ENCODE assay signal across 1 cellular context in genomic region chr9:130366888-130367550, GRCh38.
TF ChIP-seq lines count a peak whose summit lies in the region.

No MANE protein-coding gene starts in this region.

TF ChIP-seq in K562, 482 proteins besides CTCF, POLR2A, EP300 and RAD21 (continued from another document):
- no peak for TF ChIP-seq KLF13 (tag; IDR thresholded peaks at IDR 0.05; ENCODE audit: borderline replicate concordance, low read depth)
- no peak for TF ChIP-seq CHCHD3 (CRISPR knock-in tag; IDR thresholded peaks at IDR 0.05)
- no peak for TF ChIP-seq ZNF589 (CRISPR knock-in tag; IDR thresholded peaks at IDR 0.05; ENCODE audit: low read depth)
